Comparison of ENCODE assay signal across 9 cellular contexts in genomic region chr10:12349628-12350166, GRCh38. TPM values are rescaled to one million over a fixed set of nuclear protein-coding genes. Genes with fewer than 3 reads are reported as not detected.
DNase-seq lines count a peak whose midpoint lies in the region; ATAC-seq and TF ChIP-seq lines count a peak whose summit lies in the region.
"Had no signal": no experiment of that assay in that cellular context is flagged by ENCODE, and none has a peak within 500 bp of the region (broad histone marks: within the 10 kb centered on the region; RNA-seq: fewer than 3 reads in every experiment).

No MANE protein-coding gene starts in this region.

- H3K9me3 ChIP-seq in DOHH2 (ENCODE audit: control insufficient read depth, insufficient read depth, low read length) (no peaks in the 10 kb centered on the region), OCI-LY1 (ENCODE audit: low read length) (no peaks in the 10 kb centered on the region), esophagus muscularis mucosa (no peaks in the 10 kb centered on the region), psoas muscle (no peaks in the 10 kb centered on the region)

- under 1% methylated on average over 47 of the region's 73 CpGs for WGBS in esophagus muscularis mucosa
- 0 to 1% (median 1%) methylated on average over 37 to 73 of the region's 73 CpGs for WGBS in psoas muscle, 3 donors

- TF ChIP-seq CTCF in DOHH2 (IDR thresholded peaks at IDR 0.05; ENCODE audit: low read depth, low read length, poor library complexity, severe bottlenecking), result no peak
- TF ChIP-seq CTCF in OCI-LY1 (IDR thresholded peaks at IDR 0.05; ENCODE audit: low read length), result no peak
- TF ChIP-seq CTCF in esophagus muscularis mucosa (IDR thresholded peaks at IDR 0.05), result no peak
- TF ChIP-seq CTCF in psoas muscle (IDR thresholded peaks at IDR 0.05), result no peak

- H4K20me1 ChIP-seq in DOHH2 (ENCODE audit: control insufficient read depth, insufficient read depth, low read depth, low read length), result peaks cover 14% of the 10 kb centered on the region; the same call in 1 of the 2 replicates
- no peaks in the 10 kb centered on the region for H4K20me1 ChIP-seq in OCI-LY1 (ENCODE audit: insufficient read depth, low read length)

- H2AFZ ChIP-seq in OCI-LY1 (ENCODE audit: low read length), result no peak overlapping the region

- H3K9ac ChIP-seq in OCI-LY1 (ENCODE audit: low read length), result peak overlapping the region; percentile 64

- ATAC-seq in GM21723 (IDR thresholded peaks at IDR 0.05; ENCODE audit: unreplicated experiment), result peak; percentile 49
- ATAC-seq in psoas muscle, result peak in 1 of 4 donors; percentile 51
- no peak for ATAC-seq in activated CD4-positive, CD25-positive, alpha-beta regulatory T cell treated with anti-CD3 and anti-CD28 coated beads, Interleukin-2, amount 50 U/mL, for 24 hours

- TF ChIP-seq POLR2A in esophagus muscularis mucosa (IDR thresholded peaks at IDR 0.05; ENCODE audit: low read depth), result no peak

- no peaks in the 10 kb centered on the region for H3K27me3 ChIP-seq in DOHH2 (ENCODE audit: control insufficient read depth, low read length)
- 0 out of 2 replicates have a peak, but pooled peaks cover 5% of the 10 kb centered on the region for H3K27me3 ChIP-seq in OCI-LY1 (ENCODE audit: insufficient read depth, low read length)
- H3K27me3 ChIP-seq in esophagus muscularis mucosa, result no peaks in the 10 kb centered on the region
- peaks cover 0 to 19% (median 8%) of the 10 kb centered on the region in 3 donors for H3K27me3 ChIP-seq in psoas muscle (ENCODE audit: insufficient read depth in 3 of 3, low read length in 2 of 3)

- H3F3A ChIP-seq in DOHH2 (ENCODE audit: control insufficient read depth, insufficient read depth), result peaks cover 27% of the 10 kb centered on the region
- H3F3A ChIP-seq in OCI-LY1 (ENCODE audit: insufficient read depth, low read length), result no peaks in the 10 kb centered on the region

- DNase-seq in esophagus muscularis mucosa (ENCODE audit: extremely low spot score), result no peak
- no peak for DNase-seq in psoas muscle
- DNase-seq in Kasumi-1 (lab: John Stamatoyannopoulos, UW), result no peak
- DNase-seq in NCI-H2029 treated with DMSO at 0.1 percent for 48 hours (lab: John Stamatoyannopoulos, UW), result no peak

- peak overlapping the region; percentile 88 for H3K27ac ChIP-seq in DOHH2 (ENCODE audit: low read depth, low read length)
- no peak overlapping the region for H3K27ac ChIP-seq in OCI-LY1 (ENCODE audit: low read depth, low read length, poor library complexity, severe bottlenecking)
- peak overlapping the region; percentile 95 to 97 (median 96) for H3K27ac ChIP-seq in esophagus muscularis mucosa (replicated peaks in 1 of 4)
- H3K27ac ChIP-seq in psoas muscle, result no peak overlapping the region

- intact Hi-C loops in esophagus muscularis mucosa (cut with DNase I) (loop anchor here (5.0 to 10.0 kb wide), 4 partner anchors 77 to 363 kb away; no protein-coding TSS in a partner anchor), psoas muscle (cut with DNase I) (no loop called here)

- H3K4me1 ChIP-seq in DOHH2 (ENCODE audit: control insufficient read depth, low read length), result peaks cover 78% of the 10 kb centered on the region
- H3K4me1 ChIP-seq in OCI-LY1 (ENCODE audit: insufficient read depth, low read length, severe bottlenecking), result peaks cover 6% of the 10 kb centered on the region
- peaks cover 10 to 45% (median 31%) of the 10 kb centered on the region in 4 donors for H3K4me1 ChIP-seq in esophagus muscularis mucosa
- H3K4me1 ChIP-seq in psoas muscle, result peaks cover 10% of the 10 kb centered on the region

- H3K79me2 ChIP-seq in DOHH2 (ENCODE audit: control insufficient read depth, low read length), result peaks cover 54% of the 10 kb centered on the region
- H3K79me2 ChIP-seq in OCI-LY1 (ENCODE audit: insufficient read depth, low read length), result no peaks in the 10 kb centered on the region

- no peak for TF ChIP-seq EP300 in esophagus muscularis mucosa (IDR thresholded peaks at IDR 0.05)

- H3K9me2 ChIP-seq in DOHH2 (replicated peaks; ENCODE audit: control insufficient read depth, low read length), result no peaks in the 10 kb centered on the region
- H3K9me2 ChIP-seq in OCI-LY1 (ENCODE audit: low read depth, low read length), result no peaks in the 10 kb centered on the region

- H3K4me2 ChIP-seq in DOHH2 (ENCODE audit: low read length) (peak overlapping the region; percentile 98), OCI-LY1 (ENCODE audit: low read length) (peak overlapping the region; percentile 82)

- peak overlapping the region; percentile 98 for H3K4me3 ChIP-seq in DOHH2 (ENCODE audit: low read length)
- H3K4me3 ChIP-seq in OCI-LY1 (ENCODE audit: low read depth, low read length, poor library complexity, severe bottlenecking), result peak overlapping the region; percentile 65
- H3K4me3 ChIP-seq in esophagus muscularis mucosa, result peak overlapping the region; percentile 76 to 96 (median 89)
- peak overlapping the region; percentile 69 for H3K4me3 ChIP-seq in psoas muscle

- peaks cover 33% of the 10 kb centered on the region for H3K36me3 ChIP-seq in DOHH2 (ENCODE audit: control insufficient read depth, low read length)
- H3K36me3 ChIP-seq in OCI-LY1 (ENCODE audit: insufficient read depth, low read length), result no peaks in the 10 kb centered on the region
- H3K36me3 ChIP-seq in esophagus muscularis mucosa, result no peaks in the 10 kb centered on the region
- H3K36me3 ChIP-seq in psoas muscle (ENCODE audit: insufficient read depth in 1 of 2, low read depth in 1 of 2), result no peaks in the 10 kb centered on the region

RNA-seq across cellular contexts. Expression of gene CAMK1D, which starts 0.3 kb away (rescaled TPM):
- total RNA-seq in esophagus muscularis mucosa (10 to 100 TPM in 2 of 4 donors, 1 to 10 TPM in 2; 8.4 to 15.4 (median 11.3) TPM), psoas muscle (1 to 10 TPM in 3 of 4 donors, under 1 TPM in 1; 0.47 to 1.8 (median 1.3) TPM)
- under 1 TPM; 0.39 to 0.53 (median 0.47) TPM for polyA plus RNA-seq in psoas muscle
- total RNA-seq: RPMI7951 had no signal

Comparison
In these comparisons a context has a peak if more than half of its experiments do, and no peak if none do; other contexts are left out.
1. H3K27ac ChIP-seq: peak in DOHH2 (single experiment) and esophagus muscularis mucosa (4 of 4); none in OCI-LY1 (single experiment) and psoas muscle (single experiment).
2. Peak in every context shown above with its lines, with median percentiles within 50 percentile points of each other: H3K4me3 ChIP-seq.